ENCODE assay signal across 15 cellular contexts in the genomic region with DNA sequence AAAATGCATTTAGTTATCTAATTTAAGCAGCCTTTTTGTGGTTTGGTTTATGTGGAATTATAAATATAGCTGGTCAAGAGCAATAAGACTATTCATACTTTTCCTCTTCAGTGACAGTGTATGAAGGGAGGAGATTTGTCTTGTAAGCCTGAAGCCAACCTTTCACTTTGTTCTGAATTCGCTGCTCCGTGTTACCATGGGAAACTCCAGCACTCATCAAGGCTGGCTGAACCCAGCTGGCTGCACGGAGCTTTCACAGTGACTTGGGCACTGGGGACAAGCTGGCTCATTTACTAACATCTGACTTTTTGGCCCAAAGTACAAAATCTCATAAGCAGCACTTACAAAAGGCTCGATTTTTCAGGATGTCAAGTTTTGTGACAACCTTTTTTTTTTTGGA.
A peak's percentile ranks its signal among the peaks of the same experiment; 100 is the strongest.
DNase-seq lines count a peak whose midpoint lies in the region.
"Had no signal": no experiment of that assay in that cellular context is flagged by ENCODE, and none has a peak within 500 bp of the region (broad histone marks: within the 10 kb centered on the region; RNA-seq: fewer than 3 reads in every experiment).

No MANE protein-coding gene starts in this region.

- no peak overlapping the region for H3K9ac ChIP-seq in skeletal muscle satellite cell (ENCODE audit: low read depth, low read length)

- no peaks in the 10 kb centered on the region for H3K27me3 ChIP-seq in skeletal muscle satellite cell (ENCODE audit: control insufficient read depth, insufficient read depth, low read length)
- H3K27me3 ChIP-seq: spleen had no signal

- DNase-seq in NCI-H1092 treated with DMSO at 0.1 percent for 48 hours (lab: John Stamatoyannopoulos, UW) (peak; percentile 38), NCI-H1092 (lab: John Stamatoyannopoulos, UW) (no peak), SK-MEL-5 (ENCODE audit: low read depth, low spot score) (peak; percentile 22), glomerular visceral epithelial cell (ENCODE audit: extremely low spot score) (peak; percentile 2), activated gamma-delta T cell (lab: John Stamatoyannopoulos, UW) (no peak)
- DNase-seq in activated CD4-positive, alpha-beta T cell treated with anti-CD3 and anti-CD28 coated beads for 1 hour = no peak
- DNase-seq in activated CD4-positive, alpha-beta T cell treated with anti-CD3 and anti-CD28 coated beads, Interleukin-2, amount 50 U/mL, for 1 hour = no peak
- DNase-seq: activated CD4-positive, alpha-beta T cell treated with anti-CD3 and anti-CD28 coated beads, Interleukin-2, amount 10 ng/mL, durations not matched to agents 7 days and 5 days; H7; NCI-H1436; PC-3; spleen; T-helper 1 cell had no signal

- H3K4me2 ChIP-seq in skeletal muscle satellite cell (ENCODE audit: low read length) = peak overlapping the region; percentile 66

- no peak overlapping the region for H3K4me3 ChIP-seq in skeletal muscle satellite cell (ENCODE audit: low read length)
- H3K4me3 ChIP-seq: GM12878, spleen had no signal

- no peaks in the 10 kb centered on the region for H3K36me3 ChIP-seq in skeletal muscle satellite cell (ENCODE audit: insufficient read depth, low read length)
- H3K36me3 ChIP-seq: spleen had no signal

- no peaks in the 10 kb centered on the region for H3K4me1 ChIP-seq in skeletal muscle satellite cell (ENCODE audit: control insufficient read depth, insufficient read depth, low read length)
- H3K4me1 ChIP-seq: spleen had no signal

- H3K9me3 ChIP-seq in skeletal muscle satellite cell (replicated peaks; ENCODE audit: low read length) = no peaks in the 10 kb centered on the region
- H3K9me3 ChIP-seq: spleen had no signal

- in situ Hi-C loops in SK-MEL-5 (cut with HindIII; ENCODE audit: low pct_unique_long_range_greater_than_20kb, low sequenced_read_pairs) = no loop called here

Comparison
In these comparisons a context has a peak if more than half of its experiments do, and no peak if none do; other contexts are left out.
1. DNase-seq: peak in NCI-H1092 treated with DMSO at 0.1 percent for 48 hours (single experiment), SK-MEL-5 (single experiment) and glomerular visceral epithelial cell (single experiment); none in NCI-H1092 (single experiment), activated gamma-delta T cell (single experiment), activated CD4-positive, alpha-beta T cell treated with anti-CD3 and anti-CD28 coated beads for 1 hour (single experiment) and activated CD4-positive, alpha-beta T cell treated with anti-CD3 and anti-CD28 coated beads, Interleukin-2, amount 50 U/mL, for 1 hour (single experiment).